Comparison of ENCODE assay signal across 8 cellular contexts in genomic region chr12:81450920-81451739, GRCh38.
A peak's percentile ranks its signal among the peaks of the same experiment; 100 is the strongest.
DNase-seq lines count a peak whose midpoint lies in the region; ATAC-seq, FAIRE-seq and TF ChIP-seq lines count a peak whose summit lies in the region.

No MANE protein-coding gene starts in this region.

- H4K8ac ChIP-seq in neuronal stem cell (ENCODE audit: low read depth, low read length) = no peak overlapping the region

- H3K36me3 Mint-ChIP-seq in activated CD4-positive, alpha-beta T cell treated with anti-CD3 and anti-CD28 coated beads, Interleukin-2, amount 10 ng/mL, durations not matched to agents 7 days and 5 days (ENCODE audit: low read depth) = no peaks in the 10 kb centered on the region

- H3K9me3 ChIP-seq in neuronal stem cell (replicated peaks in 1 of 2; ENCODE audit: control insufficient read depth in 2 of 2, insufficient read depth in 1 of 2, low read depth in 1 of 2, low read length in 2 of 2) = no peaks in the 10 kb centered on the region

- no peaks in the 10 kb centered on the region for H3K79me1 ChIP-seq in neuronal stem cell (ENCODE audit: low read depth, low read length)

- no peaks in the 10 kb centered on the region for H3K27me3 Mint-ChIP-seq in activated CD4-positive, alpha-beta T cell treated with anti-CD3 and anti-CD28 coated beads, Interleukin-2, amount 10 ng/mL, durations not matched to agents 7 days and 5 days

- H3K36me3 ChIP-seq in neuronal stem cell (replicated peaks in 1 of 2; ENCODE audit: control insufficient read depth in 2 of 2, insufficient read depth in 2 of 2, low read length in 2 of 2) = no peaks in the 10 kb centered on the region

- no peak overlapping the region for H4K91ac ChIP-seq in neuronal stem cell (ENCODE audit: low read depth, low read length, poor library complexity)

- no peak overlapping the region for H3K27ac Mint-ChIP-seq in activated CD4-positive, alpha-beta T cell treated with anti-CD3 and anti-CD28 coated beads, Interleukin-2, amount 10 ng/mL, durations not matched to agents 7 days and 5 days

- no peak for FAIRE-seq in RCC 7860 (lab: Jason Lieb, UNC)

- no peak overlapping the region for H2BK15ac ChIP-seq in neuronal stem cell (ENCODE audit: low read length)

- no peak overlapping the region for H2AFZ ChIP-seq in neuronal stem cell (ENCODE audit: low read length)

- peak; percentile 28 for DNase-seq in AG09319 (ENCODE audit: extremely low read depth, low read depth)
- DNase-seq in RCC 7860 (ENCODE audit: low spot score) = peak; percentile 23
- DNase-seq in fibroblast of gingiva (ENCODE audit: low read depth) = peak; percentile 66
- peak; percentile 61 for DNase-seq in neuronal stem cell (ENCODE audit: low spot score)
- no peak for DNase-seq in activated CD4-positive, alpha-beta T cell treated with anti-CD3 and anti-CD28 coated beads, Interleukin-2, amount 10 ng/mL, durations not matched to agents 7 days and 5 days

- POLR2A ChIA-PET in activated CD4-positive, alpha-beta T cell treated with anti-CD3 and anti-CD28 coated beads, Interleukin-2, amount 10 ng/mL, durations not matched to agents 7 days and 5 days (lab: Charles Lee) = no interaction called here

- H3K4me3 Mint-ChIP-seq in activated CD4-positive, alpha-beta T cell treated with anti-CD3 and anti-CD28 coated beads, Interleukin-2, amount 10 ng/mL, durations not matched to agents 7 days and 5 days = no peak overlapping the region

- no peaks in the 10 kb centered on the region for H3K4me1 ChIP-seq in neuronal stem cell (ENCODE audit: control insufficient read depth in 2 of 2, insufficient read depth in 1 of 2, low read depth in 1 of 2, low read length in 2 of 2)

- H3K27ac ChIP-seq in neuronal stem cell (replicated peaks; ENCODE audit: low read length) = no peak overlapping the region

- H3K14ac ChIP-seq in neuronal stem cell (ENCODE audit: low read length) = no peak overlapping the region

- H2BK5ac ChIP-seq in neuronal stem cell (ENCODE audit: low read length) = no peak overlapping the region

- WGBS in neuronal stem cell (ENCODE audit: extremely low coverage in 2 of 2, insufficient read length in 2 of 2, insufficient replicate concordance in 1 of 2), 2 donors = no CpG with 5 or more reads among the region's 5 CpGs

- peak; percentile 53 for ATAC-seq in GM18861 (IDR thresholded peaks at IDR 0.05; ENCODE audit: unreplicated experiment)
- no peak for ATAC-seq in activated CD4-positive, CD25-positive, alpha-beta regulatory T cell treated with anti-CD3 and anti-CD28 coated beads, Interleukin-2, amount 50 U/mL, for 24 hours

- H3K4ac ChIP-seq in neuronal stem cell (ENCODE audit: low read length) = no peak overlapping the region

- TF ChIP-seq RAD21 in Ishikawa (IDR thresholded peaks at IDR 0.05; ENCODE audit: low read depth) = peak; percentile 72

- TF ChIP-seq EP300 in Ishikawa (IDR thresholded peaks at IDR 0.05; ENCODE audit: borderline replicate concordance) = no peak

- H2BK12ac ChIP-seq in neuronal stem cell (ENCODE audit: low read length) = no peak overlapping the region

- no peak overlapping the region for H2AK5ac ChIP-seq in neuronal stem cell (ENCODE audit: low read depth, low read length)

- H2BK120ac ChIP-seq in neuronal stem cell (ENCODE audit: low read depth, low read length) = no peak overlapping the region

- H3K9ac ChIP-seq in neuronal stem cell (ENCODE audit: low read depth, low read length, poor library complexity) = no peak overlapping the region

- H3K9me3 Mint-ChIP-seq in activated CD4-positive, alpha-beta T cell treated with anti-CD3 and anti-CD28 coated beads, Interleukin-2, amount 10 ng/mL, durations not matched to agents 7 days and 5 days = no peaks in the 10 kb centered on the region

- no peak overlapping the region for H3K4me3 ChIP-seq in neuronal stem cell (ENCODE audit: low read length in 2 of 2)

- H3K27me3 ChIP-seq in neuronal stem cell (ENCODE audit: control insufficient read depth in 3 of 3, insufficient read depth in 3 of 3, low read depth in 1 of 3, low read length in 3 of 3) = no peaks in the 10 kb centered on the region

- no peak overlapping the region for H3K18ac ChIP-seq in neuronal stem cell (ENCODE audit: low read length)

- CTCF ChIA-PET in activated CD4-positive, alpha-beta T cell treated with anti-CD3 and anti-CD28 coated beads, Interleukin-2, amount 10 ng/mL, durations not matched to agents 7 days and 5 days (lab: Charles Lee) = no interaction called here

- peak; percentile 65 for TF ChIP-seq CTCF in AG09319 (IDR thresholded peaks at IDR 0.05; ENCODE audit: low read depth, low read length)

- H3K23ac ChIP-seq in neuronal stem cell (ENCODE audit: low read depth, low read length, poor library complexity) = no peak overlapping the region

- no peaks in the 10 kb centered on the region for H3K4me1 Mint-ChIP-seq in activated CD4-positive, alpha-beta T cell treated with anti-CD3 and anti-CD28 coated beads, Interleukin-2, amount 10 ng/mL, durations not matched to agents 7 days and 5 days

- no peak overlapping the region for H3K4me2 ChIP-seq in neuronal stem cell (ENCODE audit: insufficient read depth, low read length, poor library complexity, severe bottlenecking)

TF ChIP-seq in Ishikawa, 13 proteins besides CTCF, POLR2A, EP300 and RAD21:
- no peak for TF ChIP-seq USF1 (IDR thresholded peaks at IDR 0.05)
- TF ChIP-seq, protein P1, sequence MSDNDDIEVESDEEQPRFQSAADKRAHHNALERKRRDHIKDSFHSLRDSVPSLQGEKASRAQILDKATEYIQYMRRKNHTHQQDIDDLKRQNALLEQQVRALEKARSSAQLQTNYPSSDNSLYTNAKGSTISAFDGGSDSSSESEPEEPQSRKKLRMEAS (IDR thresholded peaks at IDR 0.05) = no peak
- TF ChIP-seq YY1 (IDR thresholded peaks at IDR 0.05; ENCODE audit: low read depth) = no peak
- TF ChIP-seq TEAD4 (IDR thresholded peaks at IDR 0.05) = peak; percentile 67; the same call in 1 of the 2 replicates
